In the genomic region with DNA sequence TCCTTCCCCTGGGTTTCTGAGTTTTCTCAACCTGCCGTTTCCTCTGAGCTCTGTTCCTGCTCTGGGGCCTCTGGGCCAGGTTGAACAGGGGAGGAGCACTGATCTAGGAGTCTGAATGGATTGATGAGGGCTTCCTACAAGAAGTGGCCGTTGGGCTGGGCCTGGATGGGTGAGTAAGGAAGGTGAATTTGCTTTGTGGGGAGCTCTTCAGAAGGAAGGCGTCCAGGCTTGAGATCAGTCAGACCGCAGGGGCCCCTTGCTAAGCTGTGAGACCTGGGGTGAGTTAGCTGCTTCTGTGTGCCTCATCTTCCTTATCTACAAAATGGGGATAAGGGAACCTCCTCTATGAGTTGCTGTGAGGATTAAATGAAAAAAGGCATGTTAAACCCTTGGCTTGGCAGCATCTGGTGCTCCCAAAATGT, we compare ENCODE assay signal across 2 cellular contexts.
TF ChIP-seq lines count a peak whose summit lies in the region.

No MANE protein-coding gene starts in this region.

TF ChIP-seq in SK-N-SH, 30 proteins besides CTCF, POLR2A, EP300 and RAD21:
- TF ChIP-seq, protein P1, sequence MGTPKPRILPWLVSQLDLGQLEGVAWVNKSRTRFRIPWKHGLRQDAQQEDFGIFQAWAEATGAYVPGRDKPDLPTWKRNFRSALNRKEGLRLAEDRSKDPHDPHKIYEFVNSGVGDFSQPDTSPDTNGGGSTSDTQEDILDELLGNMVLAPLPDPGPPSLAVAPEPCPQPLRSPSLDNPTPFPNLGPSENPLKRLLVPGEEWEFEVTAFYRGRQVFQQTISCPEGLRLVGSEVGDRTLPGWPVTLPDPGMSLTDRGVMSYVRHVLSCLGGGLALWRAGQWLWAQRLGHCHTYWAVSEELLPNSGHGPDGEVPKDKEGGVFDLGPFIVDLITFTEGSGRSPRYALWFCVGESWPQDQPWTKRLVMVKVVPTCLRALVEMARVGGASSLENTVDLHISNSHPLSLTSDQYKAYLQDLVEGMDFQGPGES (IDR thresholded peaks at IDR 0.05; ENCODE audit: low read depth, low read length), result no peak
- TF ChIP-seq TCF12 (IDR thresholded peaks at IDR 0.05) (no peak), SMC3 (IDR thresholded peaks at IDR 0.05; ENCODE audit: low read depth, low read length) (no peak), FOXM1 (IDR thresholded peaks at IDR 0.05; ENCODE audit: low read depth) (no peak), EZH2phosphoT487 (IDR thresholded peaks at IDR 0.05; ENCODE audit: borderline replicate concordance, low read depth) (no peak), ELF1 (IDR thresholded peaks at IDR 0.05) (no peak), CHD2 (IDR thresholded peaks at IDR 0.05; ENCODE audit: low read length, partially characterized antibody) (no peak), FOXJ3 (CRISPR knock-in tag; IDR thresholded peaks at IDR 0.05) (no peak), POLR2AphosphoS5 (IDR thresholded peaks at IDR 0.05; ENCODE audit: low read depth, low read length) (no peak), RXRA (IDR thresholded peaks at IDR 0.05; ENCODE audit: borderline replicate concordance, low read depth) (no peak), MEF2A (IDR thresholded peaks at IDR 0.05; ENCODE audit: borderline replicate concordance, low read depth) (no peak), GABPA (IDR thresholded peaks at IDR 0.05; ENCODE audit: low read depth) (no peak), RFX5 (IDR thresholded peaks at IDR 0.05; ENCODE audit: low read length) (no peak), MXI1 (IDR thresholded peaks at IDR 0.05; ENCODE audit: low read depth, low read length) (no peak), NRF1 (IDR thresholded peaks at IDR 0.05; ENCODE audit: low read depth, low read length) (no peak), TAF1 (IDR thresholded peaks at IDR 0.05; ENCODE audit: borderline replicate concordance, low read depth, low read length) (no peak), SIN3A (IDR thresholded peaks at IDR 0.05; ENCODE audit: borderline replicate concordance, low read depth, low read length) (no peak)
- TF ChIP-seq, protein P2, sequence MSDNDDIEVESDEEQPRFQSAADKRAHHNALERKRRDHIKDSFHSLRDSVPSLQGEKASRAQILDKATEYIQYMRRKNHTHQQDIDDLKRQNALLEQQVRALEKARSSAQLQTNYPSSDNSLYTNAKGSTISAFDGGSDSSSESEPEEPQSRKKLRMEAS (IDR thresholded peaks at IDR 0.05; ENCODE audit: low read depth), result no peak
- TF ChIP-seq, protein P3, sequence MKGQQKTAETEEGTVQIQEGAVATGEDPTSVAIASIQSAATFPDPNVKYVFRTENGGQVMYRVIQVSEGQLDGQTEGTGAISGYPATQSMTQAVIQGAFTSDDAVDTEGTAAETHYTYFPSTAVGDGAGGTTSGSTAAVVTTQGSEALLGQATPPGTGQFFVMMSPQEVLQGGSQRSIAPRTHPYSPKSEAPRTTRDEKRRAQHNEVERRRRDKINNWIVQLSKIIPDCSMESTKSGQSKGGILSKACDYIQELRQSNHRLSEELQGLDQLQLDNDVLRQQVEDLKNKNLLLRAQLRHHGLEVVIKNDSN (IDR thresholded peaks at IDR 0.05; ENCODE audit: borderline replicate concordance, low read depth), result no peak
- TF ChIP-seq, protein P4, sequence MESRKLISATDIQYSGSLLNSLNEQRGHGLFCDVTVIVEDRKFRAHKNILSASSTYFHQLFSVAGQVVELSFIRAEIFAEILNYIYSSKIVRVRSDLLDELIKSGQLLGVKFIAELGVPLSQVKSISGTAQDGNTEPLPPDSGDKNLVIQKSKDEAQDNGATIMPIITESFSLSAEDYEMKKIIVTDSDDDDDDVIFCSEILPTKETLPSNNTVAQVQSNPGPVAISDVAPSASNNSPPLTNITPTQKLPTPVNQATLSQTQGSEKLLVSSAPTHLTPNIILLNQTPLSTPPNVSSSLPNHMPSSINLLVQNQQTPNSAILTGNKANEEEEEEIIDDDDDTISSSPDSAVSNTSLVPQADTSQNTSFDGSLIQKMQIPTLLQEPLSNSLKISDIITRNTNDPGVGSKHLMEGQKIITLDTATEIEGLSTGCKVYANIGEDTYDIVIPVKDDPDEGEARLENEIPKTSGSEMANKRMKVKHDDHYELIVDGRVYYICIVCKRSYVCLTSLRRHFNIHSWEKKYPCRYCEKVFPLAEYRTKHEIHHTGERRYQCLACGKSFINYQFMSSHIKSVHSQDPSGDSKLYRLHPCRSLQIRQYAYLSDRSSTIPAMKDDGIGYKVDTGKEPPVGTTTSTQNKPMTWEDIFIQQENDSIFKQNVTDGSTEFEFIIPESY (IDR thresholded peaks at IDR 0.05; ENCODE audit: borderline replicate concordance, low read depth), result no peak

TF ChIP-seq in SK-N-SH treated with all-trans-retinoic acid at 6 μM for 48 hours, 23 proteins besides CTCF, POLR2A, EP300 and RAD21:
- no peak for TF ChIP-seq PPARA (CRISPR knock-in tag; IDR thresholded peaks at IDR 0.05; ENCODE audit: borderline replicate concordance)
- TF ChIP-seq ZNF70 (CRISPR knock-in tag; IDR thresholded peaks at IDR 0.05), result no peak
- TF ChIP-seq, protein P5, sequence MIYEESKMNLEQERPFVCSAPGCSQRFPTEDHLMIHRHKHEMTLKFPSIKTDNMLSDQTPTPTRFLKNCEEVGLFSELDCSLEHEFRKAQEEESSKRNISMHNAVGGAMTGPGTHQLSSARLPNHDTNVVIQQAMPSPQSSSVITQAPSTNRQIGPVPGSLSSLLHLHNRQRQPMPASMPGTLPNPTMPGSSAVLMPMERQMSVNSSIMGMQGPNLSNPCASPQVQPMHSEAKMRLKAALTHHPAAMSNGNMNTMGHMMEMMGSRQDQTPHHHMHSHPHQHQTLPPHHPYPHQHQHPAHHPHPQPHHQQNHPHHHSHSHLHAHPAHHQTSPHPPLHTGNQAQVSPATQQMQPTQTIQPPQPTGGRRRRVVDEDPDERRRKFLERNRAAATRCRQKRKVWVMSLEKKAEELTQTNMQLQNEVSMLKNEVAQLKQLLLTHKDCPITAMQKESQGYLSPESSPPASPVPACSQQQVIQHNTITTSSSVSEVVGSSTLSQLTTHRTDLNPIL (CRISPR knock-in tag; IDR thresholded peaks at IDR 0.05; ENCODE audit: low read depth), result no peak
- TF ChIP-seq ZNF8 (CRISPR knock-in tag; IDR thresholded peaks at IDR 0.05), result no peak
- no peak for TF ChIP-seq ARNTL (CRISPR knock-in tag; IDR thresholded peaks at IDR 0.05; ENCODE audit: borderline replicate concordance, low read depth)
- no peak for TF ChIP-seq SNAI2 (CRISPR knock-in tag; IDR thresholded peaks at IDR 0.05)
- TF ChIP-seq OSR1 (CRISPR knock-in tag; IDR thresholded peaks at IDR 0.05), result no peak
- TF ChIP-seq TCF4 (CRISPR knock-in tag; IDR thresholded peaks at IDR 0.05; ENCODE audit: borderline replicate concordance), result no peak
- TF ChIP-seq ISL1 (CRISPR knock-in tag; IDR thresholded peaks at IDR 0.05), result no peak
